Comparison of ENCODE assay signal across 12 cellular contexts in genomic region chrX:132822634-132823012, GRCh38.
"Had no signal": no experiment of that assay in that cellular context is flagged by ENCODE, and none has a peak within 500 bp of the region (broad histone marks: within the 10 kb centered on the region; RNA-seq: fewer than 3 reads in every experiment).

No MANE protein-coding gene starts in this region.

- DNase-seq: activated B cell treated with CpG ODN at 0.5 μM for 24 hours; activated CD4-positive, alpha-beta T cell treated with anti-CD3 and anti-CD28 coated beads, Interleukin-2, amount 10 ng/mL, durations not matched to agents 7 days and 5 days; activated CD8-positive, alpha-beta memory T cell treated with anti-CD3 and anti-CD28 coated beads for 24 hours; activated naive CD4-positive, alpha-beta T cell treated with anti-CD3 and anti-CD28 coated beads for 36 hours; foreskin keratinocyte; mammary epithelial cell; stimulated activated CD4-positive, alpha-beta T cell treated with anti-CD3 and anti-CD28 coated beads, Interleukin-2, amount 100 ng/mL, for 48 hours; stimulated activated CD8-positive, alpha-beta memory T cell treated with anti-CD3 and anti-CD28 coated beads, Interleukin-4, amount 100 ng/mL, for 48 hours; stimulated activated naive CD8-positive, alpha-beta T cell treated with anti-CD3 and anti-CD28 coated beads, Interleukin-15, Interleukin-2, amounts not matched to agents 100 U/mL and 50 U/mL, for 24 hours; upper lobe of right lung had no signal

- H3K36me3 ChIP-seq: suprapubic skin, upper lobe of right lung had no signal

- H3K4me3 ChIP-seq: suprapubic skin, upper lobe of right lung had no signal

- ATAC-seq: foreskin keratinocyte; left lobe of liver; stimulated activated naive CD8-positive, alpha-beta T cell treated with anti-CD3 and anti-CD28 coated beads, Interleukin-15, Interleukin-2, amounts not matched to agents 100 U/mL and 50 U/mL, for 24 hours; upper lobe of right lung had no signal

- H3K9me3 ChIP-seq: suprapubic skin, upper lobe of right lung had no signal

- H3K27ac ChIP-seq: foreskin keratinocyte, suprapubic skin, upper lobe of right lung had no signal

- H3K4me1 ChIP-seq: foreskin keratinocyte, suprapubic skin, upper lobe of right lung had no signal

- H3K27me3 ChIP-seq: foreskin keratinocyte, suprapubic skin, upper lobe of right lung had no signal
